ENCODE assay signal across 1 cellular context in genomic region chr2:15664273-15665066, GRCh38.
TF ChIP-seq lines count a peak whose summit lies in the region.

No MANE protein-coding gene starts in this region.

TF ChIP-seq in H1, 55 proteins besides CTCF, POLR2A, EP300 and RAD21 (continued from another document):
- TF ChIP-seq SRF (IDR thresholded peaks at IDR 0.05; ENCODE audit: low read depth, low read length), result no peak
